25 cellular contexts compared by ENCODE assay signal in the genomic region with DNA sequence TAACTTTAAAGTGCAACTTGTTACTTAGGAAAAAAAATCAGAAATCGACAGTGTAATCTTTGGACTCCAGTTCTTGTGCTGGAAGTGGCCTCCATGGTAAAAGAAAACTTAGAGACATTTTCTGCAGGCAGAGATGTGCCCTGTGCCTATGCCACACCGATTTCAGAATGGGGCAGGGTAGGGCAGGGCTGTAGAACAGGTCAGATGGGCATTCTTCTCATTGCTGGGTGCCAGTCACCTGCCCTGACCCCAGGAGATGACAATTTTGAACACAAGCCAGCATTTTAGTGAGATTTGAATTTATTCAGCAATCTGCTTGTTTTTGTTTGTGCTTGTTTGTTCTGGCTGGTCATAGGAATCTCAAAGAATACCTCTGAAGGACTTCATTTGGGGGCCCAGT.
A peak's percentile ranks its signal among the peaks of the same experiment; 100 is the strongest.
DNase-seq lines count a peak whose midpoint lies in the region; ATAC-seq and TF ChIP-seq lines count a peak whose summit lies in the region.
"Had no signal": no experiment of that assay in that cellular context is flagged by ENCODE, and none has a peak within 500 bp of the region (broad histone marks: within the 10 kb centered on the region; RNA-seq: fewer than 3 reads in every experiment).

No MANE protein-coding gene starts in this region.

- H3K4me1 ChIP-seq in ACC112 (ENCODE audit: control insufficient read depth, insufficient read depth, low read length, unreplicated experiment) (peaks cover 24% of the 10 kb centered on the region), gastrocnemius medialis (peaks cover 10 to 22% of the 10 kb centered on the region in 2 donors), trophoblast cell (ENCODE audit: control insufficient read depth in 1 of 2, insufficient read depth in 2 of 2, low read length in 2 of 2) (no peaks in the 10 kb centered on the region), psoas muscle (no peaks in the 10 kb centered on the region)
- H3K4me1 ChIP-seq: SJCRH30 had no signal

- H3K4me2 ChIP-seq in trophoblast cell (ENCODE audit: low read length), result no peak overlapping the region

- H3K36me3 ChIP-seq in ACC112 (ENCODE audit: insufficient read depth, low read length) (0 out of 2 replicates have a peak, but pooled peaks cover 3% of the 10 kb centered on the region), gastrocnemius medialis (no peaks in the 10 kb centered on the region), trophoblast cell (ENCODE audit: control insufficient read depth in 1 of 2, insufficient read depth in 2 of 2, low read length in 2 of 2) (no peaks in the 10 kb centered on the region), psoas muscle (ENCODE audit: insufficient read depth in 1 of 2, low read depth in 1 of 2) (no peaks in the 10 kb centered on the region)
- H3K36me3 ChIP-seq: cardiac muscle cell, SJCRH30 had no signal

- H2BK12ac ChIP-seq in trophoblast cell (ENCODE audit: low read length), result no peak overlapping the region

- H3K14ac ChIP-seq in trophoblast cell (ENCODE audit: low read length), result no peak overlapping the region

- no peak overlapping the region for H3K4me3 ChIP-seq in ACC112 (ENCODE audit: low read depth, low read length)
- H3K4me3 ChIP-seq in LNCaP clone FGC (ENCODE audit: low read depth, low read length), result no peak overlapping the region
- no peak overlapping the region for H3K4me3 ChIP-seq in gastrocnemius medialis
- no peak overlapping the region for H3K4me3 ChIP-seq in trophoblast cell (ENCODE audit: low read depth, low read length)
- H3K4me3 ChIP-seq in psoas muscle, result no peak overlapping the region
- H3K4me3 ChIP-seq: cardiac muscle cell, SJCRH30 had no signal

- H2BK5ac ChIP-seq in trophoblast cell (ENCODE audit: low read depth, low read length, poor library complexity), result no peak overlapping the region

- peaks cover 4% of the 10 kb centered on the region for H3K79me2 ChIP-seq in ACC112 (ENCODE audit: control insufficient read depth, insufficient read depth, low read length, unreplicated experiment)
- no peaks in the 10 kb centered on the region for H3K79me2 ChIP-seq in trophoblast cell (ENCODE audit: control insufficient read depth, insufficient read depth, low read length, poor library complexity)

- H3K27me3 ChIP-seq in ACC112 (ENCODE audit: insufficient read depth, low read length), result no peaks in the 10 kb centered on the region
- H3K27me3 ChIP-seq in gastrocnemius medialis, result no peaks in the 10 kb centered on the region
- H3K27me3 ChIP-seq in trophoblast cell (ENCODE audit: insufficient read depth, low read length), result no peaks in the 10 kb centered on the region
- H3K27me3 ChIP-seq in psoas muscle (ENCODE audit: insufficient read depth in 3 of 3, low read length in 2 of 3), result no peaks in the 10 kb centered on the region
- H3K27me3 ChIP-seq: cardiac muscle cell, SJCRH30 had no signal

- H3K9me3 ChIP-seq in gastrocnemius medialis (no peaks in the 10 kb centered on the region), trophoblast cell (ENCODE audit: insufficient read depth, low read depth, low read length) (no peaks in the 10 kb centered on the region), psoas muscle (no peaks in the 10 kb centered on the region)
- H3K9me3 ChIP-seq: SJCRH30 had no signal

- ATAC-seq in gastrocnemius medialis (no peak), psoas muscle (no peak)

- H3K27ac ChIP-seq in ACC112 (ENCODE audit: low read depth, low read length) (0 out of 2 replicates have a peak overlapping the region, but pooled peaks have one; percentile 7), epithelial cell of prostate (peak overlapping the region; percentile 46), gastrocnemius medialis (peak overlapping the region; percentile 49 to 70 (median 67)), trophoblast cell (ENCODE audit: low read depth, low read length) (no peak overlapping the region), psoas muscle (no peak overlapping the region)
- H3K27ac ChIP-seq: cardiac muscle cell, SJCRH30 had no signal

- no peak overlapping the region for H2AFZ ChIP-seq in ACC112 (ENCODE audit: low read length, unreplicated experiment)
- no peak overlapping the region for H2AFZ ChIP-seq in trophoblast cell (ENCODE audit: insufficient read depth, low read length, poor library complexity)

- no peak overlapping the region for H3K23ac ChIP-seq in trophoblast cell (ENCODE audit: low read length)

- TF ChIP-seq POLR2A in gastrocnemius medialis (IDR thresholded peaks at IDR 0.05), result no peak

- in situ Hi-C loops in gastrocnemius medialis (cut with MboI; ENCODE audit: low sequenced_read_pairs in 4 of 4), result no loop called here

- intact Hi-C loops in gastrocnemius medialis (cut with DNase I; ENCODE audit: low total_unique reads), result no loop called here
- intact Hi-C loops in psoas muscle (cut with DNase I), result no loop called here

- no peaks in the 10 kb centered on the region for H3K79me1 ChIP-seq in trophoblast cell (ENCODE audit: low read length)

- no peak overlapping the region for H2AK5ac ChIP-seq in trophoblast cell (ENCODE audit: low read length)

- H4K91ac ChIP-seq in trophoblast cell (ENCODE audit: low read depth, low read length), result no peak overlapping the region

- WGBS in trophoblast cell (ENCODE audit: extremely low coverage, insufficient coverage, insufficient read length), result no CpG with 5 or more reads among the region's 2 CpGs
- 34 to 67% (median 45%) methylated on average over 2 of the region's 2 CpGs for WGBS in psoas muscle, 3 donors

- H3K18ac ChIP-seq in trophoblast cell (ENCODE audit: low read length), result no peak overlapping the region

- H3K9ac ChIP-seq in trophoblast cell (ENCODE audit: low read length), result no peak overlapping the region

- TF ChIP-seq CTCF in LNCaP clone FGC (IDR thresholded peaks at IDR 0.05; ENCODE audit: control insufficient read depth, extremely low read depth, insufficient read depth) (no peak), gastrocnemius medialis (IDR thresholded peaks at IDR 0.05 in 4 of 5, conservative IDR thresholded peaks at IDR 0.05 in 1 of 5) (no peak), psoas muscle (IDR thresholded peaks at IDR 0.05) (no peak)

- H4K8ac ChIP-seq in trophoblast cell (ENCODE audit: low read depth, low read length), result no peak overlapping the region

- no peak overlapping the region for H4K12ac ChIP-seq in trophoblast cell (ENCODE audit: low read depth, low read length)

- DNase-seq in LNCaP clone FGC (ENCODE audit: low read depth), result peak; percentile 39
- no peak for DNase-seq in epithelial cell of prostate (ENCODE audit: low read depth, low spot score)
- DNase-seq in gastrocnemius medialis, result no peak
- no peak for DNase-seq in GM03348 (ENCODE audit: low spot score)
- no peak for DNase-seq in trophoblast cell
- DNase-seq in AG20443 (ENCODE audit: low spot score), result no peak
- DNase-seq in psoas muscle, result no peak
- DNase-seq: activated CD4-positive, alpha-beta T cell treated with anti-CD3 and anti-CD28 coated beads for 48 hours; activated naive CD4-positive, alpha-beta T cell treated with anti-CD3 and anti-CD28 coated beads, Interleukin-2, amount 10 ng/mL, durations not matched to agents 7 days and 5 days; activated T-cell treated with anti-CD3 and anti-CD28 coated beads, Interleukin-2, amount 50 U/mL, for 48 hours; amygdala; CD4-positive, alpha-beta T cell; DMS53; foreskin melanocyte; GDM1; HCEC 1CT; Karpas-422; NCI-H1092 treated with DMSO at 0.1 percent for 48 hours; NCI-H2081; NCI-H345; occipital lobe; OCI-M1; SJCRH30 had no signal

- H2BK120ac ChIP-seq in trophoblast cell (ENCODE audit: insufficient read depth, low read length, poor library complexity), result no peak overlapping the region

- no peak overlapping the region for H3K4ac ChIP-seq in trophoblast cell (ENCODE audit: low read depth, low read length)

Comparison
In these comparisons a context has a peak if more than half of its experiments do, and no peak if none do; other contexts are left out.
1. H3K27ac ChIP-seq: peak in ACC112 (single experiment), epithelial cell of prostate (single experiment) and gastrocnemius medialis (4 of 4); none in trophoblast cell (single experiment) and psoas muscle (single experiment).